ENCODE assay signal across 8 cellular contexts in genomic region chr4:132227349-132228165, GRCh38.
DNase-seq lines count a peak whose midpoint lies in the region; ATAC-seq and TF ChIP-seq lines count a peak whose summit lies in the region.

No MANE protein-coding gene starts in this region.

- no peaks in the 10 kb centered on the region for H3K36me3 ChIP-seq in KMS-11 (ENCODE audit: insufficient read depth)
- H3K36me3 ChIP-seq in mucosa of descending colon (ENCODE audit: low read depth), result no peaks in the 10 kb centered on the region
- H3K36me3 ChIP-seq in stomach, result no peaks in the 10 kb centered on the region
- no peaks in the 10 kb centered on the region for H3K36me3 ChIP-seq in tibial artery

- intact Hi-C loops in mucosa of descending colon (cut with DNase I, micrococcal nuclease) (no loop called here), stomach (cut with DNase I; ENCODE audit: low total_unique reads) (no loop called here), tibial artery (cut with DNase I; ENCODE audit: low total_unique reads) (no loop called here)

- ATAC-seq in mucosa of descending colon (no peak), T-helper 17 cell (no peak)

- H3K9me3 ChIP-seq in mucosa of descending colon (peaks cover 12% of the 10 kb centered on the region), T-helper 17 cell (ENCODE audit: control insufficient read depth, low read length, poor library complexity, severe bottlenecking) (no peaks in the 10 kb centered on the region), stomach (peaks cover 0 to 26% (median 15%) of the 10 kb centered on the region in 4 donors), tibial artery (no peaks in the 10 kb centered on the region)

- no peaks in the 10 kb centered on the region for H3K4me1 Mint-ChIP-seq in T-helper 17 cell

- H4K20me1 ChIP-seq in KMS-11 (ENCODE audit: insufficient read depth), result no peaks in the 10 kb centered on the region

- no peak overlapping the region for H3K27ac ChIP-seq in KMS-11
- H3K27ac ChIP-seq in stomach, result no peak overlapping the region
- no peak overlapping the region for H3K27ac ChIP-seq in tibial artery

- TF ChIP-seq POLR2A in stomach (IDR thresholded peaks at IDR 0.05), result no peak

- no peaks in the 10 kb centered on the region for H3K27me3 ChIP-seq in KMS-11 (ENCODE audit: insufficient read depth, low read depth)
- H3K27me3 ChIP-seq in stomach, result no peaks in the 10 kb centered on the region
- no peaks in the 10 kb centered on the region for H3K27me3 ChIP-seq in tibial artery

- no peaks in the 10 kb centered on the region for H3K79me2 ChIP-seq in KMS-11 (ENCODE audit: insufficient read depth, low read depth)

- DNase-seq in GM10248 (ENCODE audit: extremely low spot score) (no peak), amniotic epithelial cell (ENCODE audit: low read depth) (peak; percentile 69), mucosa of descending colon (peak; percentile 5 to 27 (median 26)), T-helper 17 cell (no peak), stomach (no peak), tibial artery (no peak), SKM-1 treated with dmso at 0.1 percent for 144 hours (lab: John Stamatoyannopoulos, UW; ENCODE audit: unreplicated experiment) (no peak)

- H3K4me3 ChIP-seq in KMS-11 (IDR thresholded peaks at IDR 0.05; ENCODE audit: insufficient read depth, low read depth, low read length), result no peak overlapping the region
- H3K4me3 ChIP-seq in mucosa of descending colon, result no peak overlapping the region
- H3K4me3 ChIP-seq in stomach, result no peak overlapping the region
- no peak overlapping the region for H3K4me3 ChIP-seq in tibial artery

- CTCF ChIA-PET in GM10248 (lab: Yijun Ruan, JAX), result interaction anchor here (1.0 to 1.6 kb wide), 2 partner anchors 13 to 1136 kb away, joined by 3 to 5 read pairs; no protein-coding TSS in a partner anchor

- no peak for TF ChIP-seq EP300 in stomach (IDR thresholded peaks at IDR 0.05)

- peak overlapping the region; percentile 38; the same call in 1 of the 2 replicates for H3K4me2 ChIP-seq in KMS-11

- 77 to 90% (median 84%) methylated on average over 19 of the region's 19 CpGs for WGBS in stomach, 5 donors

- no peaks in the 10 kb centered on the region for H3K36me3 Mint-ChIP-seq in T-helper 17 cell (ENCODE audit: low read depth)

- POLR2A ChIA-PET in GM10248 (lab: Yijun Ruan, JAX), result no interaction called here

- H3K4me1 ChIP-seq in KMS-11 (ENCODE audit: low read depth, poor library complexity, severe bottlenecking), result no peaks in the 10 kb centered on the region
- H3K4me1 ChIP-seq in mucosa of descending colon (ENCODE audit: low read depth), result no peaks in the 10 kb centered on the region
- no peaks in the 10 kb centered on the region for H3K4me1 ChIP-seq in stomach
- no peaks in the 10 kb centered on the region for H3K4me1 ChIP-seq in tibial artery

- no peak overlapping the region for H3K9ac ChIP-seq in KMS-11

- TF ChIP-seq CTCF in GM10248 (IDR thresholded peaks at IDR 0.05; ENCODE audit: control extremely low read depth, extremely low read depth, low read depth, missing control alignments) (peak; percentile 58), KMS-11 (conservative IDR thresholded peaks at IDR 0.05; ENCODE audit: low read depth, low read length) (peak; percentile 70), mucosa of descending colon (IDR thresholded peaks at IDR 0.05) (no peak), stomach (IDR thresholded peaks at IDR 0.05) (no peak), tibial artery (IDR thresholded peaks at IDR 0.05) (peak in 1 of 2 experiments; percentile 10)

- peak overlapping the region; percentile 46; the same call in 1 of the 2 replicates for H2AFZ ChIP-seq in KMS-11 (ENCODE audit: low read depth)

- no peak overlapping the region for H3K4me3 Mint-ChIP-seq in T-helper 17 cell

- H3K27me3 Mint-ChIP-seq in T-helper 17 cell, result no peaks in the 10 kb centered on the region

- H3K27ac Mint-ChIP-seq in T-helper 17 cell, result no peak overlapping the region

Comparison
In these comparisons a context has a peak if more than half of its experiments do, and no peak if none do; other contexts are left out.
1. DNase-seq: peak in amniotic epithelial cell (single experiment) and mucosa of descending colon (3 of 3); none in GM10248 (single experiment), T-helper 17 cell (0 of 3), stomach (single experiment), tibial artery (0 of 2) and SKM-1 treated with dmso at 0.1 percent for 144 hours (single experiment).
2. CTCF ChIP-seq: peak in GM10248 (single experiment) and KMS-11 (single experiment); none in mucosa of descending colon (single experiment) and stomach (0 of 7).